21 cellular contexts compared by ENCODE assay signal in genomic region chr17:42056634-42057033, GRCh38. TPM values are rescaled to one million over a fixed set of nuclear protein-coding genes. Genes with fewer than 3 reads are reported as not detected.
DNase-seq lines count a peak whose midpoint lies in the region; ATAC-seq, FAIRE-seq and TF ChIP-seq lines count a peak whose summit lies in the region.
"Had no signal": no experiment of that assay in that cellular context is flagged by ENCODE, and none has a peak within 500 bp of the region (broad histone marks: within the 10 kb centered on the region; RNA-seq: fewer than 3 reads in every experiment).

No MANE protein-coding gene starts in this region.

- H3K4me1 ChIP-seq in GM12878 (ENCODE audit: control insufficient read depth, insufficient read depth, low read length) = no peaks in the 10 kb centered on the region
- H3K4me1 ChIP-seq in neural progenitor cell = peaks cover 28% of the 10 kb centered on the region
- H3K4me1 ChIP-seq in uterus = no peaks in the 10 kb centered on the region

- H3K4me3 ChIP-seq in GM12878 (no peak overlapping the region), neural progenitor cell (no peak overlapping the region), uterus (no peak overlapping the region)
- H3K4me3 ChIP-seq: GM23248 had no signal

- peaks cover 27% of the 10 kb centered on the region for H3F3A ChIP-seq in neural progenitor cell (ENCODE audit: low read depth)

- H3K27ac ChIP-seq in KOPT-K1 (ENCODE audit: low read depth, low read length, poor library complexity, severe bottlenecking) (peak overlapping the region; percentile 90), GM12878 (ENCODE audit: control insufficient read depth, insufficient read depth) (no peak overlapping the region), neural progenitor cell (no peak overlapping the region), uterus (no peak overlapping the region)
- H3K27ac ChIP-seq: GM23248 had no signal

- H4K20me1 ChIP-seq in GM12878 (ENCODE audit: control insufficient read depth, insufficient read depth) (no peaks in the 10 kb centered on the region), neural progenitor cell (ENCODE audit: low read depth) (no peaks in the 10 kb centered on the region)

- TF ChIP-seq POLR2A in GM12878 (IDR thresholded peaks at IDR 0.05; ENCODE audit: low read depth, low read length) (no peak), uterus (IDR thresholded peaks at IDR 0.05) (no peak)

- no peak overlapping the region for H3K27ac Mint-ChIP-seq in activated CD8-positive, alpha-beta T cell treated with anti-CD3 and anti-CD28 coated beads for 36 hours
- no peak overlapping the region for H3K27ac Mint-ChIP-seq in activated CD8-positive, alpha-beta T cell treated with anti-CD3 and anti-CD28 coated beads, Interleukin-2, amount 10 ng/mL, durations not matched to agents 7 days and 5 days
- H3K27ac Mint-ChIP-seq in neural progenitor cell = peak overlapping the region; percentile 76

- ATAC-seq in activated CD8-positive, alpha-beta T cell treated with anti-CD3 and anti-CD28 coated beads for 36 hours = no peak
- no peak for ATAC-seq in activated CD8-positive, alpha-beta T cell treated with anti-CD3 and anti-CD28 coated beads, Interleukin-2, amount 10 ng/mL, durations not matched to agents 7 days and 5 days
- ATAC-seq in GM12878 = no peak

- intact Hi-C loops in activated CD8-positive, alpha-beta T cell treated with anti-CD3 and anti-CD28 coated beads for 36 hours (cut with micrococcal nuclease) = no loop called here
- intact Hi-C loops in GM12878 (cut with micrococcal nuclease; ENCODE audit: unreplicated experiment) = no loop called here
- intact Hi-C loops in uterus (cut with DNase I; ENCODE audit: low total_unique reads) = no loop called here

- SMC1A ChIA-PET in GM12878 (lab: Charles Lee; ENCODE audit: uncharacterized antibody, unreplicated experiment) = no interaction called here

- no peak for FAIRE-seq in GM12878 (lab: Jason Lieb, UNC)
- FAIRE-seq: GM12892, GM19239, H1 had no signal

- H3K79me2 ChIP-seq in GM12878 (ENCODE audit: control insufficient read depth, insufficient read depth, low read length) (no peaks in the 10 kb centered on the region), neural progenitor cell (ENCODE audit: low read depth) (no peaks in the 10 kb centered on the region)

- TF ChIP-seq EP300 in GM12878 (IDR thresholded peaks at IDR 0.05; ENCODE audit: borderline replicate concordance in 1 of 2, control insufficient read depth in 1 of 2, low read depth in 2 of 2, low read length in 2 of 2) = no peak

- no peak overlapping the region for H3K4me3 Mint-ChIP-seq in activated CD8-positive, alpha-beta T cell treated with anti-CD3 and anti-CD28 coated beads for 36 hours
- H3K4me3 Mint-ChIP-seq in activated CD8-positive, alpha-beta T cell treated with anti-CD3 and anti-CD28 coated beads, Interleukin-2, amount 10 ng/mL, durations not matched to agents 7 days and 5 days = no peak overlapping the region
- no peak overlapping the region for H3K4me3 Mint-ChIP-seq in neural progenitor cell
- H3K4me3 Mint-ChIP-seq: CD4-positive, alpha-beta memory T cell had no signal

- no peaks in the 10 kb centered on the region for H3K9me3 Mint-ChIP-seq in activated CD8-positive, alpha-beta T cell treated with anti-CD3 and anti-CD28 coated beads for 36 hours
- H3K9me3 Mint-ChIP-seq in activated CD8-positive, alpha-beta T cell treated with anti-CD3 and anti-CD28 coated beads, Interleukin-2, amount 10 ng/mL, durations not matched to agents 7 days and 5 days (ENCODE audit: insufficient read depth) = no peaks in the 10 kb centered on the region
- no peaks in the 10 kb centered on the region for H3K9me3 Mint-ChIP-seq in neural progenitor cell
- H3K9me3 Mint-ChIP-seq: CD4-positive, alpha-beta memory T cell had no signal

- BruUV-seq in GM12878 (replicated peaks; lab: Mats Ljungman, UMichigan) = no TSS peak

- H3K36me3 Mint-ChIP-seq in activated CD8-positive, alpha-beta T cell treated with anti-CD3 and anti-CD28 coated beads for 36 hours (ENCODE audit: low read depth) = no peaks in the 10 kb centered on the region
- no peaks in the 10 kb centered on the region for H3K36me3 Mint-ChIP-seq in activated CD8-positive, alpha-beta T cell treated with anti-CD3 and anti-CD28 coated beads, Interleukin-2, amount 10 ng/mL, durations not matched to agents 7 days and 5 days (ENCODE audit: low read depth)
- no peaks in the 10 kb centered on the region for H3K36me3 Mint-ChIP-seq in neural progenitor cell
- H3K36me3 Mint-ChIP-seq: CD4-positive, alpha-beta memory T cell had no signal

- 0% methylated on average over 3 of the region's 3 CpGs for WGBS in GM12878 (ENCODE audit: insufficient coverage, insufficient replicate concordance, low lambda C conversion rate, missing lambda C conversion rate)

- H3K4me1 Mint-ChIP-seq in activated CD8-positive, alpha-beta T cell treated with anti-CD3 and anti-CD28 coated beads for 36 hours (ENCODE audit: low read depth) = peaks cover 4% of the 10 kb centered on the region
- H3K4me1 Mint-ChIP-seq in activated CD8-positive, alpha-beta T cell treated with anti-CD3 and anti-CD28 coated beads, Interleukin-2, amount 10 ng/mL, durations not matched to agents 7 days and 5 days (ENCODE audit: low read depth) = peaks cover 9% of the 10 kb centered on the region
- peaks cover 48% of the 10 kb centered on the region for H3K4me1 Mint-ChIP-seq in neural progenitor cell

- in situ Hi-C loops in GM12878 (cut with MboI) = no loop called here

- H3K27me3 ChIP-seq in GM12878 (replicated peaks in 1 of 2; ENCODE audit: control insufficient read depth in 2 of 2, insufficient read depth in 2 of 2, low read length in 1 of 2) (peaks cover 0 to 2% of the 10 kb centered on the region in 2 experiments; a peak in 3 of 4 replicates), neural progenitor cell (peaks cover 14% of the 10 kb centered on the region), uterus (peaks cover 0 to 6% of the 10 kb centered on the region in 2 donors)

- H2AFZ ChIP-seq in GM12878 (ENCODE audit: control insufficient read depth, low read depth, low read length) (no peak overlapping the region), neural progenitor cell (replicated peaks) (no peak overlapping the region)
- H2AFZ ChIP-seq: GM23248 had no signal

- POLR2A ChIA-PET in activated CD8-positive, alpha-beta T cell treated with anti-CD3 and anti-CD28 coated beads for 36 hours (lab: Charles Lee) = interaction anchor here (0.9 to 1.7 kb wide), 3 partner anchors 9 to 16 kb away, joined by 3 to 4 read pairs (median 3); no protein-coding TSS in a partner anchor
- POLR2A ChIA-PET in activated CD8-positive, alpha-beta T cell treated with anti-CD3 and anti-CD28 coated beads, Interleukin-2, amount 10 ng/mL, durations not matched to agents 7 days and 5 days (lab: Charles Lee) = interaction anchor here (1.4 kb wide), 1 partner anchor 56 kb away, joined by 4 read pairs; no protein-coding TSS in a partner anchor
- POLR2A ChIA-PET in GM12878 (lab: Charles Lee) = no interaction called here

- TF ChIP-seq CTCF in activated CD8-positive, alpha-beta T cell treated with anti-CD3 and anti-CD28 coated beads for 36 hours (IDR thresholded peaks at IDR 0.05) = no peak
- TF ChIP-seq CTCF in GM12878 (IDR thresholded peaks at IDR 0.05 in 2 of 3, conservative IDR thresholded peaks at IDR 0.05 in 1 of 3; ENCODE audit: control insufficient read depth in 2 of 3, extremely low read depth in 1 of 3, insufficient read depth in 1 of 3, low read depth in 3 of 3, low read length in 3 of 3) (no peak), neural progenitor cell (IDR thresholded peaks at IDR 0.05) (no peak), uterus (IDR thresholded peaks at IDR 0.05) (no peak)

- H3K27me3 Mint-ChIP-seq in activated CD8-positive, alpha-beta T cell treated with anti-CD3 and anti-CD28 coated beads for 36 hours = peaks cover 14% of the 10 kb centered on the region
- H3K27me3 Mint-ChIP-seq in activated CD8-positive, alpha-beta T cell treated with anti-CD3 and anti-CD28 coated beads, Interleukin-2, amount 10 ng/mL, durations not matched to agents 7 days and 5 days (ENCODE audit: low read depth) = peaks cover 19% of the 10 kb centered on the region
- peaks cover 19% of the 10 kb centered on the region for H3K27me3 Mint-ChIP-seq in neural progenitor cell (ENCODE audit: insufficient read depth, low read depth)

- CTCF ChIA-PET in activated CD8-positive, alpha-beta T cell treated with anti-CD3 and anti-CD28 coated beads for 36 hours (lab: Charles Lee) = interaction anchor here (0.9 to 5.6 kb wide), 3 partner anchors 10 to 125 kb away, joined by 3 to 30 read pairs (median 8); no protein-coding TSS in a partner anchor
- CTCF ChIA-PET in activated CD8-positive, alpha-beta T cell treated with anti-CD3 and anti-CD28 coated beads, Interleukin-2, amount 10 ng/mL, durations not matched to agents 7 days and 5 days (lab: Charles Lee) = interaction anchor here (1.7 kb wide), 2 partner anchors 9 to 11 kb away, joined by 7 to 8 read pairs; no protein-coding TSS in a partner anchor
- CTCF ChIA-PET in GM12878 (lab: Yijun Ruan, JAX) = interaction anchor here (1.2 to 2.8 kb wide), 3 partner anchors 10 to 125 kb away, joined by 3 to 15 read pairs (median 3); no protein-coding TSS in a partner anchor

- no peak overlapping the region for H3K9ac ChIP-seq in GM12878 (ENCODE audit: control insufficient read depth, insufficient read depth, low read length)
- no peak overlapping the region for H3K9ac ChIP-seq in neural progenitor cell
- H3K9ac ChIP-seq: GM23248 had no signal

- H3K36me3 ChIP-seq in KOPT-K1 (ENCODE audit: insufficient read depth, low read length) = no peaks in the 10 kb centered on the region
- no peaks in the 10 kb centered on the region for H3K36me3 ChIP-seq in GM12878 (ENCODE audit: control insufficient read depth in 2 of 2, insufficient read depth in 2 of 2, low read length in 1 of 2)
- no peaks in the 10 kb centered on the region for H3K36me3 ChIP-seq in neural progenitor cell
- no peaks in the 10 kb centered on the region for H3K36me3 ChIP-seq in uterus

- H3K4me2 ChIP-seq in GM12878 (ENCODE audit: control insufficient read depth, insufficient read depth) (no peak overlapping the region), neural progenitor cell (no peak overlapping the region)

- RAD21 ChIA-PET in GM12878 (lab: Charles Lee; ENCODE audit: unreplicated experiment) = no interaction called here

- TF ChIP-seq RAD21 in GM12878 (IDR thresholded peaks at IDR 0.05; ENCODE audit: insufficient read depth, low read depth, low read length) = no peak

- DNase-seq in activated CD8-positive, alpha-beta T cell treated with anti-CD3 and anti-CD28 coated beads for 36 hours = peak; percentile 26
- no peak for DNase-seq in activated CD8-positive, alpha-beta T cell treated with anti-CD3 and anti-CD28 coated beads, Interleukin-2, amount 10 ng/mL, durations not matched to agents 7 days and 5 days
- DNase-seq in GM12878 (ENCODE audit: low read depth, low spot score) = no peak
- no peak for DNase-seq in neural progenitor cell (ENCODE audit: low spot score)
- DNase-seq in uterus = no peak
- DNase-seq: C1 segment of cervical spinal cord; Calu3; CD4-positive, alpha-beta memory T cell; COR-L47; DMS53; DMS79 treated with DMSO at 0.1 percent for 48 hours; GF-D8; GM23248; H7; HCEC 1CT had no signal

- H3K9me3 ChIP-seq in KOPT-K1 (ENCODE audit: insufficient read depth, low read length, poor library complexity, severe bottlenecking) (no peaks in the 10 kb centered on the region), GM12878 (replicated peaks; ENCODE audit: control insufficient read depth, insufficient read depth, low read length) (peaks cover 8% of the 10 kb centered on the region; the same call in 2 of the 3 replicates), neural progenitor cell (ENCODE audit: low read depth) (no peaks in the 10 kb centered on the region), uterus (no peaks in the 10 kb centered on the region)

RNA-seq across cellular contexts. Expression of gene C17orf113, which starts 6.2 kb away (rescaled TPM):
- under 1 TPM; 0.72 to 0.77 TPM for total RNA-seq in activated CD8-positive, alpha-beta T cell treated with anti-CD3 and anti-CD28 coated beads for 36 hours
- under 1 TPM; 0.16 to 0.24 TPM for total RNA-seq in activated CD8-positive, alpha-beta T cell treated with anti-CD3 and anti-CD28 coated beads, Interleukin-2, amount 10 ng/mL, durations not matched to agents 7 days and 5 days
- total RNA-seq in GM12878 (2013; cell fraction: nucleolus; rRNA removed) = 1.2 and 1.3 TPM in 2 replicates
- total RNA-seq in GM12878 (2014; rRNA removed) (0.11 and 0.17 TPM in 2 replicates), GM12878 (2014; rRNA removed; fragmentation: Illumina TruSeq; extraction: Trizol) (not detected in 2 replicates), GM12878 (2021) (0.08 and 0.11 TPM in 2 replicates), neural progenitor cell (ENCODE audit: low replicate concordance) (2.2 and 5.5 TPM in 2 replicates), uterus (1 to 10 TPM in 2 of 4 donors, under 1 TPM in 1, not detected in 1; 0.77 to 3.3 (median 2.1) TPM)
- 0.13 TPM for polyA plus RNA-seq in GM12878 (2011; ENCODE audit: low read depth)
- polyA plus RNA-seq in GM12878 (2011; rRNA removed) (0.06 and 0.08 TPM in 2 replicates), GM12878 (2014; fragmentation: Illumina TruSeq; extraction: Trizol) (0.03 TPM in 1 of 2 replicates, not detected in the other), GM12878 (2014; fragmentation: Nextera tagmentation; extraction: Ambion mirVana) (not detected), GM12878 (2014; rRNA removed) (0.14 and 0.27 TPM in 2 replicates), GM12878 (2016; fragmentation: Nextera tagmentation; extraction: Ambion mirVana) (under 1 TPM; 0.03 to 0.04 TPM)
- 0.07 and 0.09 TPM in 2 replicates for polyA plus RNA-seq in GM12878 (2011; cell fraction: cytosol; rRNA removed)
- polyA plus RNA-seq in GM12878 (2011; cell fraction: nucleus; rRNA removed) = 0.18 and 0.20 TPM in 2 replicates
- polyA plus RNA-seq in GM12878 (2012) = 0.32 and 0.42 TPM in 2 replicates
- 0.05 TPM in 1 of 2 replicates, not detected in the other for polyA minus RNA-seq in GM12878 (2011; rRNA and poly(A)+ RNA removed)
- polyA minus RNA-seq in GM12878 (2011; cell fraction: cytosol; rRNA and poly(A)+ RNA removed) = not detected in 2 replicates
- 0.10 TPM in 1 of 2 replicates, not detected in the other for polyA minus RNA-seq in GM12878 (2011; cell fraction: nucleus; rRNA and poly(A)+ RNA removed)
- total RNA-seq: A172, GM23248 had no signal
- polyA plus RNA-seq: GM23248 had no signal

RNA-seq across cellular contexts. Expression of gene NKIRAS2, which starts 36.7 kb away (rescaled TPM):
- 10 to 100 TPM; 13.8 to 15.0 TPM for total RNA-seq in activated CD8-positive, alpha-beta T cell treated with anti-CD3 and anti-CD28 coated beads for 36 hours
- 10 to 100 TPM; 25.7 to 26.2 TPM for total RNA-seq in activated CD8-positive, alpha-beta T cell treated with anti-CD3 and anti-CD28 coated beads, Interleukin-2, amount 10 ng/mL, durations not matched to agents 7 days and 5 days
- 17.6 and 18.5 TPM in 2 replicates for total RNA-seq in GM12878 (2013; cell fraction: nucleolus; rRNA removed)
- total RNA-seq in GM12878 (2014; rRNA removed) = 36.8 and 39.3 TPM in 2 replicates
- total RNA-seq in GM12878 (2014; rRNA removed; fragmentation: Illumina TruSeq; extraction: Trizol) = 16.3 and 16.9 TPM in 2 replicates
- total RNA-seq in GM12878 (2021) = 22.9 and 25.8 TPM in 2 replicates
- polyA plus RNA-seq in GM12878 (2011; ENCODE audit: low read depth) = 11.6 TPM
- polyA plus RNA-seq in GM12878 (2011; rRNA removed) = 11.9 and 20.3 TPM in 2 replicates
- polyA plus RNA-seq in GM12878 (2011; cell fraction: cytosol; rRNA removed) = 26.7 and 29.6 TPM in 2 replicates
- 15.3 and 19.6 TPM in 2 replicates for polyA plus RNA-seq in GM12878 (2011; cell fraction: nucleus; rRNA removed)
- 20.9 and 21.7 TPM in 2 replicates for polyA plus RNA-seq in GM12878 (2012)
- 24.4 and 33.6 TPM in 2 replicates for polyA plus RNA-seq in GM12878 (2014; fragmentation: Illumina TruSeq; extraction: Trizol)
- polyA plus RNA-seq in GM12878 (2014; fragmentation: Nextera tagmentation; extraction: Ambion mirVana) = 1 to 10 TPM; 6.4 to 6.9 TPM
- 39.4 and 49.7 TPM in 2 replicates for polyA plus RNA-seq in GM12878 (2014; rRNA removed)
- 10 to 100 TPM; 28.6 to 32.2 TPM for polyA plus RNA-seq in GM12878 (2016; fragmentation: Nextera tagmentation; extraction: Ambion mirVana)
- polyA minus RNA-seq in GM12878 (2011; rRNA and poly(A)+ RNA removed) = 15.9 and 21.3 TPM in 2 replicates
- polyA minus RNA-seq in GM12878 (2011; cell fraction: cytosol; rRNA and poly(A)+ RNA removed) = 6.4 and 7.1 TPM in 2 replicates
- 7.6 and 15.4 TPM in 2 replicates for polyA minus RNA-seq in GM12878 (2011; cell fraction: nucleus; rRNA and poly(A)+ RNA removed)
- total RNA-seq in neural progenitor cell (ENCODE audit: low replicate concordance) = 23.7 and 50.1 TPM in 2 replicates
- 10 to 100 TPM in 3 of 4 donors, 1 to 10 TPM in 1; 2.4 to 35.4 (median 26.8) TPM for total RNA-seq in uterus

RNA-seq across cellular contexts. Expression of gene DNAJC7, which starts 39.4 kb away (rescaled TPM):
- 10 to 100 TPM; 86.7 to 90.3 TPM for total RNA-seq in activated CD8-positive, alpha-beta T cell treated with anti-CD3 and anti-CD28 coated beads for 36 hours
- 10 to 100 TPM; 86.1 to 99.8 TPM for total RNA-seq in activated CD8-positive, alpha-beta T cell treated with anti-CD3 and anti-CD28 coated beads, Interleukin-2, amount 10 ng/mL, durations not matched to agents 7 days and 5 days
- total RNA-seq in GM12878 (2013; cell fraction: nucleolus; rRNA removed) = 134 and 138 TPM in 2 replicates
- total RNA-seq in GM12878 (2014; rRNA removed) (70.2 and 70.4 TPM in 2 replicates), GM12878 (2014; rRNA removed; fragmentation: Illumina TruSeq; extraction: Trizol) (156 and 173 TPM in 2 replicates), GM12878 (2021) (104 and 113 TPM in 2 replicates), neural progenitor cell (ENCODE audit: low replicate concordance) (80.7 and 92.5 TPM in 2 replicates), uterus (100 to 1,000 TPM in 1 of 4 donors, 10 to 100 TPM in 3; 25.1 to 107 (median 53.1) TPM)
- polyA plus RNA-seq in GM12878 (2011; ENCODE audit: low read depth) = 65.9 TPM
- polyA plus RNA-seq in GM12878 (2011; rRNA removed) (60.1 and 72.4 TPM in 2 replicates), GM12878 (2014; fragmentation: Illumina TruSeq; extraction: Trizol) (164 and 196 TPM in 2 replicates), GM12878 (2014; fragmentation: Nextera tagmentation; extraction: Ambion mirVana) (10 to 100 TPM; 61.2 to 70.3 TPM), GM12878 (2014; rRNA removed) (89.6 and 91.8 TPM in 2 replicates), GM12878 (2016; fragmentation: Nextera tagmentation; extraction: Ambion mirVana) (100 to 1,000 TPM in 1 of 2 experiments, 10 to 100 TPM in 1; 97.9 to 103 TPM)
- 33.8 and 35.1 TPM in 2 replicates for polyA plus RNA-seq in GM12878 (2011; cell fraction: cytosol; rRNA removed)
- 35.8 and 40.3 TPM in 2 replicates for polyA plus RNA-seq in GM12878 (2011; cell fraction: nucleus; rRNA removed)
- 89.4 and 91.4 TPM in 2 replicates for polyA plus RNA-seq in GM12878 (2012)
- polyA minus RNA-seq in GM12878 (2011; rRNA and poly(A)+ RNA removed) = 56.9 and 58.7 TPM in 2 replicates
- polyA minus RNA-seq in GM12878 (2011; cell fraction: cytosol; rRNA and poly(A)+ RNA removed) = 30.2 and 35.3 TPM in 2 replicates
- polyA minus RNA-seq in GM12878 (2011; cell fraction: nucleus; rRNA and poly(A)+ RNA removed) = 43.6 and 51.0 TPM in 2 replicates

RNA-seq across cellular contexts. Expression of gene ZNF385C, which starts 41.6 kb away (rescaled TPM):
- 1 to 10 TPM; 1.3 TPM for total RNA-seq in activated CD8-positive, alpha-beta T cell treated with anti-CD3 and anti-CD28 coated beads for 36 hours
- total RNA-seq in activated CD8-positive, alpha-beta T cell treated with anti-CD3 and anti-CD28 coated beads, Interleukin-2, amount 10 ng/mL, durations not matched to agents 7 days and 5 days = under 1 TPM; 0.23 to 0.47 TPM
- total RNA-seq in GM12878 (2013; cell fraction: nucleolus; rRNA removed) = 0.37 and 1.7 TPM in 2 replicates
- total RNA-seq in GM12878 (2014; rRNA removed) (not detected in 2 replicates), GM12878 (2014; rRNA removed; fragmentation: Illumina TruSeq; extraction: Trizol) (0.09 TPM in 1 of 2 replicates, not detected in the other), GM12878 (2021) (not detected in 2 replicates), neural progenitor cell (ENCODE audit: low replicate concordance) (5.0 and 7.5 TPM in 2 replicates), uterus (1 to 10 TPM in 1 of 4 donors, under 1 TPM in 1, not detected in 2; 0.48 to 1.0 TPM)
- not detected for polyA plus RNA-seq in GM12878 (2011; ENCODE audit: low read depth)
- polyA plus RNA-seq in GM12878 (2011; rRNA removed) (0.07 and 0.09 TPM in 2 replicates), GM12878 (2014; fragmentation: Illumina TruSeq; extraction: Trizol) (0.07 and 0.11 TPM in 2 replicates), GM12878 (2014; fragmentation: Nextera tagmentation; extraction: Ambion mirVana) (not detected), GM12878 (2014; rRNA removed) (0.04 and 0.20 TPM in 2 replicates), GM12878 (2016; fragmentation: Nextera tagmentation; extraction: Ambion mirVana) (under 1 TPM; 0.06 to 0.11 TPM)
- polyA plus RNA-seq in GM12878 (2011; cell fraction: cytosol; rRNA removed) = 0.13 and 0.17 TPM in 2 replicates
- polyA plus RNA-seq in GM12878 (2011; cell fraction: nucleus; rRNA removed) = 0.06 and 0.36 TPM in 2 replicates
- polyA plus RNA-seq in GM12878 (2012) = 0.26 and 0.56 TPM in 2 replicates
- not detected in 2 replicates for polyA minus RNA-seq in GM12878 (2011; rRNA and poly(A)+ RNA removed)
- polyA minus RNA-seq in GM12878 (2011; cell fraction: cytosol; rRNA and poly(A)+ RNA removed) = not detected in 2 replicates
- not detected in 2 replicates for polyA minus RNA-seq in GM12878 (2011; cell fraction: nucleus; rRNA and poly(A)+ RNA removed)
- total RNA-seq: A172, GM23248 had no signal
- polyA plus RNA-seq: BJ; CD4-positive, alpha-beta memory T cell; GM23248 had no signal

RNA-seq across cellular contexts. Expression of gene DHX58, which starts 55.9 kb away (rescaled TPM):
- 10 to 100 TPM; 31.7 to 36.2 TPM for total RNA-seq in activated CD8-positive, alpha-beta T cell treated with anti-CD3 and anti-CD28 coated beads for 36 hours
- 10 to 100 TPM; 71.9 to 72.9 TPM for total RNA-seq in activated CD8-positive, alpha-beta T cell treated with anti-CD3 and anti-CD28 coated beads, Interleukin-2, amount 10 ng/mL, durations not matched to agents 7 days and 5 days
- total RNA-seq in GM12878 (2013; cell fraction: nucleolus; rRNA removed) = 46.8 and 50.8 TPM in 2 replicates
- 24.5 and 26.4 TPM in 2 replicates for total RNA-seq in GM12878 (2014; rRNA removed)
- total RNA-seq in GM12878 (2014; rRNA removed; fragmentation: Illumina TruSeq; extraction: Trizol) = 16.2 and 18.6 TPM in 2 replicates
- 26.1 and 29.9 TPM in 2 replicates for total RNA-seq in GM12878 (2021)
- 20.6 TPM for polyA plus RNA-seq in GM12878 (2011; ENCODE audit: low read depth)
- polyA plus RNA-seq in GM12878 (2011; rRNA removed) = 50.8 and 69.8 TPM in 2 replicates
- 73.1 and 107 TPM in 2 replicates for polyA plus RNA-seq in GM12878 (2011; cell fraction: cytosol; rRNA removed)
- 186 and 226 TPM in 2 replicates for polyA plus RNA-seq in GM12878 (2011; cell fraction: nucleus; rRNA removed)
- polyA plus RNA-seq in GM12878 (2012) = 29.9 and 37.6 TPM in 2 replicates
- polyA plus RNA-seq in GM12878 (2014; fragmentation: Illumina TruSeq; extraction: Trizol) = 6.8 and 16.5 TPM in 2 replicates
- 1 to 10 TPM; 3.5 to 3.7 TPM for polyA plus RNA-seq in GM12878 (2014; fragmentation: Nextera tagmentation; extraction: Ambion mirVana)
- polyA plus RNA-seq in GM12878 (2014; rRNA removed) = 31.1 and 33.1 TPM in 2 replicates
- 10 to 100 TPM in 1 of 2 experiments, 1 to 10 TPM in 1; 8.4 to 11.2 TPM for polyA plus RNA-seq in GM12878 (2016; fragmentation: Nextera tagmentation; extraction: Ambion mirVana)
- polyA minus RNA-seq in GM12878 (2011; rRNA and poly(A)+ RNA removed) = 59.8 and 80.8 TPM in 2 replicates
- 21.2 and 27.8 TPM in 2 replicates for polyA minus RNA-seq in GM12878 (2011; cell fraction: cytosol; rRNA and poly(A)+ RNA removed)
- polyA minus RNA-seq in GM12878 (2011; cell fraction: nucleus; rRNA and poly(A)+ RNA removed) = 51.4 and 60.2 TPM in 2 replicates
- total RNA-seq in neural progenitor cell (ENCODE audit: low replicate concordance) = 0.12 TPM in 1 of 2 replicates, not detected in the other
- 10 to 100 TPM; 12.9 to 21.3 (median 16.2) TPM for total RNA-seq in uterus
